In genomic region chr14:25042362-25043299, GRCh38 we compare ENCODE assay signal across 9 cellular contexts. TPM values are rescaled to one million over a fixed set of nuclear protein-coding genes. Genes with fewer than 3 reads are reported as not detected.
DNase-seq lines count a peak whose midpoint lies in the region; ATAC-seq and TF ChIP-seq lines count a peak whose summit lies in the region.
"Had no signal": no experiment of that assay in that cellular context is flagged by ENCODE, and none has a peak within 500 bp of the region (broad histone marks: within the 10 kb centered on the region; RNA-seq: fewer than 3 reads in every experiment).

No MANE protein-coding gene starts in this region.

- H3K4me3 Mint-ChIP-seq in chondrocyte (ENCODE audit: unreplicated experiment), result no peak overlapping the region
- no peak overlapping the region for H3K4me3 Mint-ChIP-seq in stimulated activated effector memory CD8-positive, alpha-beta T cell treated with anti-CD3 and anti-CD28 coated beads, Interleukin-12 subunit alpha, Interleukin-12 subunit beta, amount 100 ng/mL, for 72 hours
- no peak overlapping the region for H3K4me3 Mint-ChIP-seq in naive thymus-derived CD8-positive, alpha-beta T cell

- H3K4me3 ChIP-seq in Loucy (ENCODE audit: low read length, poor library complexity, severe bottlenecking), result no peak overlapping the region

- peaks cover 7% of the 10 kb centered on the region for H3K9me3 Mint-ChIP-seq in chondrocyte (ENCODE audit: low read depth)
- no peaks in the 10 kb centered on the region for H3K9me3 Mint-ChIP-seq in stimulated activated effector memory CD8-positive, alpha-beta T cell treated with anti-CD3 and anti-CD28 coated beads, Interleukin-12 subunit alpha, Interleukin-12 subunit beta, amount 100 ng/mL, for 72 hours
- H3K9me3 Mint-ChIP-seq in naive thymus-derived CD8-positive, alpha-beta T cell, result peaks cover 0 to 11% (median 6%) of the 10 kb centered on the region in 9 donors

- H2AFZ ChIP-seq in Loucy (ENCODE audit: low read length), result no peak overlapping the region; the same call in 1 of the 2 replicates

- H3K79me2 ChIP-seq in Loucy (ENCODE audit: insufficient read depth, low read length), result no peaks in the 10 kb centered on the region

- H3K27ac Mint-ChIP-seq in chondrocyte (ENCODE audit: unreplicated experiment), result no peak overlapping the region
- no peak overlapping the region for H3K27ac Mint-ChIP-seq in stimulated activated effector memory CD8-positive, alpha-beta T cell treated with anti-CD3 and anti-CD28 coated beads, Interleukin-12 subunit alpha, Interleukin-12 subunit beta, amount 100 ng/mL, for 72 hours
- H3K27ac Mint-ChIP-seq in naive thymus-derived CD8-positive, alpha-beta T cell, result no peak overlapping the region

- H4K20me1 ChIP-seq in Loucy (ENCODE audit: insufficient read depth, low read length, poor library complexity, severe bottlenecking), result no peaks in the 10 kb centered on the region

- no peaks in the 10 kb centered on the region for H3K36me3 ChIP-seq in Loucy (ENCODE audit: insufficient read depth, low read length)

- no peaks in the 10 kb centered on the region for H3K9me2 ChIP-seq in Loucy (replicated peaks; ENCODE audit: low read depth, low read length)

- peaks cover 10% of the 10 kb centered on the region for H3K4me1 Mint-ChIP-seq in chondrocyte (ENCODE audit: low read depth)
- no peaks in the 10 kb centered on the region for H3K4me1 Mint-ChIP-seq in stimulated activated effector memory CD8-positive, alpha-beta T cell treated with anti-CD3 and anti-CD28 coated beads, Interleukin-12 subunit alpha, Interleukin-12 subunit beta, amount 100 ng/mL, for 72 hours
- H3K4me1 Mint-ChIP-seq in naive thymus-derived CD8-positive, alpha-beta T cell, result no peaks in the 10 kb centered on the region

- H3K9ac ChIP-seq in Loucy (ENCODE audit: low read depth, low read length, poor library complexity, severe bottlenecking), result no peak overlapping the region

- in situ Hi-C loops in GM13977 (cut with MboI; ENCODE audit: low pct_unique_long_range_greater_than_20kb, low sequenced_read_pairs, unreplicated experiment), result no loop called here

- no peaks in the 10 kb centered on the region for H3K9me3 ChIP-seq in Loucy (ENCODE audit: insufficient read depth, low read depth, low read length)

- DNase-seq in AG08395 (ENCODE audit: low spot score), result peak; percentile 62
- no peak for DNase-seq in chondrocyte (ENCODE audit: low spot score)
- DNase-seq in lung microvascular endothelial cell (ENCODE audit: low read depth in 2 of 2), result peak; percentile 21 to 24
- DNase-seq in GM13977 (ENCODE audit: low spot score), result no peak
- DNase-seq in stimulated activated effector memory CD8-positive, alpha-beta T cell treated with anti-CD3 and anti-CD28 coated beads, Interleukin-12 subunit alpha, Interleukin-12 subunit beta, amount 100 ng/mL, for 72 hours (ENCODE audit: low spot score in 2 of 2), result no peak
- DNase-seq in NCI-H774 (lab: John Stamatoyannopoulos, UW), result no peak
- no peak for DNase-seq in naive thymus-derived CD8-positive, alpha-beta T cell

- peaks cover 1% of the 10 kb centered on the region for H3K36me3 Mint-ChIP-seq in chondrocyte (ENCODE audit: low read depth)
- no peaks in the 10 kb centered on the region for H3K36me3 Mint-ChIP-seq in stimulated activated effector memory CD8-positive, alpha-beta T cell treated with anti-CD3 and anti-CD28 coated beads, Interleukin-12 subunit alpha, Interleukin-12 subunit beta, amount 100 ng/mL, for 72 hours
- H3K36me3 Mint-ChIP-seq in naive thymus-derived CD8-positive, alpha-beta T cell, result no peaks in the 10 kb centered on the region

- H3K4me1 ChIP-seq in Loucy (ENCODE audit: insufficient read depth, low read length, poor library complexity, severe bottlenecking), result peaks cover 3% of the 10 kb centered on the region

- H3K4me2 ChIP-seq in Loucy (ENCODE audit: low read depth, low read length, poor library complexity, severe bottlenecking), result no peak overlapping the region

- POLR2A ChIA-PET in naive thymus-derived CD8-positive, alpha-beta T cell (lab: Charles Lee), result no interaction called here

- peak; percentile 60 for TF ChIP-seq CTCF in Loucy (conservative IDR thresholded peaks at IDR 0.05; ENCODE audit: low read length)
- peak; percentile 83 for TF ChIP-seq CTCF in chondrocyte (IDR thresholded peaks at IDR 0.05)
- TF ChIP-seq CTCF in GM13977 (IDR thresholded peaks at IDR 0.05; ENCODE audit: extremely low read depth, insufficient read depth, missing control alignments), result no peak

- H3K27me3 ChIP-seq in Loucy (ENCODE audit: insufficient read depth, low read length, poor library complexity, severe bottlenecking), result no peaks in the 10 kb centered on the region

- H3K27me3 Mint-ChIP-seq in chondrocyte (ENCODE audit: low read depth), result peaks cover 3% of the 10 kb centered on the region
- peaks cover 13 to 31% (median 23%) of the 10 kb centered on the region in 5 donors for H3K27me3 Mint-ChIP-seq in naive thymus-derived CD8-positive, alpha-beta T cell

- no peak for ATAC-seq in stimulated activated effector memory CD8-positive, alpha-beta T cell treated with anti-CD3 and anti-CD28 coated beads, Interleukin-12 subunit alpha, Interleukin-12 subunit beta, amount 100 ng/mL, for 72 hours
- ATAC-seq in naive thymus-derived CD8-positive, alpha-beta T cell, result no peak

- H3F3A ChIP-seq in Loucy (ENCODE audit: low read depth), result no peaks in the 10 kb centered on the region

RNA-seq across cellular contexts. Expression of gene STXBP6, which starts 7.3 kb away (rescaled TPM):
- total RNA-seq in chondrocyte (1.7 to 11.5 TPM (median 1.8 TPM) in 3 replicates), lung microvascular endothelial cell (6.3 and 16.9 TPM in 2 replicates)
- total RNA-seq in naive thymus-derived CD8-positive, alpha-beta T cell, result not detected
- under 1 TPM in 1 of 3 donors, not detected in 2; 0.61 TPM for polyA plus RNA-seq in naive thymus-derived CD8-positive, alpha-beta T cell
- total RNA-seq: pulmonary artery endothelial cell had no signal

Comparison
In these comparisons a context has a peak if more than half of its experiments do, and no peak if none do; other contexts are left out.
1. DNase-seq: peak in AG08395 (single experiment) and lung microvascular endothelial cell (2 of 2); none in chondrocyte (single experiment), GM13977 (single experiment), stimulated activated effector memory CD8-positive, alpha-beta T cell treated with anti-CD3 and anti-CD28 coated beads, Interleukin-12 subunit alpha, Interleukin-12 subunit beta, amount 100 ng/mL, for 72 hours (0 of 2), NCI-H774 (single experiment) and naive thymus-derived CD8-positive, alpha-beta T cell (0 of 10).